In the genomic region with DNA sequence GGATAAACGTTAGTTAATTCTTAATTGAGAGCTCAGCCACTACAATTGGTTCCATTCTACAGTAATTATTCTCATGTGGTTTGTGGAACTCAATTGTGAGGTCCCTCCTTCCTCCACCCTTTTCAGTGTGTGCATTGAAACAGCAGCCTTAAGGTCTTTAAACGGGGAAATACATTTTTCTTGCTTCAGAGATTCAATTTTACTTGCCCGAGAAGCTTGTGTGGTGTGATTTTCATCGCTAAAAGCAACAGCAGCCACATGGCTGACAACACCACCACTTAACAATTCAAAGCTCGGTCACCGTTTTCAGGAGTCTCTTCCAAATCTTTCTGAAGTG, we compare ENCODE assay signal across 8 cellular contexts. TPM values are rescaled to one million over a fixed set of nuclear protein-coding genes. Genes with fewer than 3 reads are reported as not detected.
DNase-seq lines count a peak whose midpoint lies in the region; ATAC-seq and TF ChIP-seq lines count a peak whose summit lies in the region.

No MANE protein-coding gene starts in this region.

- WGBS in upper lobe of left lung, 2 donors, result 0 to 1% methylated on average over 6 of the region's 6 CpGs

- ATAC-seq in Right ventricle myocardium superior (ENCODE audit: poor library complexity) (no peak), HG03175 (IDR thresholded peaks at IDR 0.05; ENCODE audit: unreplicated experiment) (peak; percentile 10), left lung (no peak), upper lobe of left lung (ENCODE audit: low FRiP score in 2 of 2) (no peak)

- H3K36me3 ChIP-seq in right atrium auricular region, result no peaks in the 10 kb centered on the region
- H3K36me3 ChIP-seq in left lung, result no peaks in the 10 kb centered on the region
- no peaks in the 10 kb centered on the region for H3K36me3 ChIP-seq in upper lobe of left lung

- no peaks in the 10 kb centered on the region for H3K27me3 ChIP-seq in right atrium auricular region
- H3K27me3 ChIP-seq in left lung, result no peaks in the 10 kb centered on the region
- no peaks in the 10 kb centered on the region for H3K27me3 ChIP-seq in upper lobe of left lung

- peaks cover 0 to 53% of the 10 kb centered on the region in 2 donors for H3K4me1 ChIP-seq in right atrium auricular region
- peaks cover 12 to 24% of the 10 kb centered on the region in 2 donors for H3K4me1 ChIP-seq in left lung
- peaks cover 7 to 32% (median 26%) of the 10 kb centered on the region in 4 donors for H3K4me1 ChIP-seq in upper lobe of left lung

- H3K9me3 ChIP-seq in right atrium auricular region (no peaks in the 10 kb centered on the region), left lung (no peaks in the 10 kb centered on the region), upper lobe of left lung (no peaks in the 10 kb centered on the region)

- H3K27ac Mint-ChIP-seq in activated naive CD8-positive, alpha-beta T cell treated with anti-CD3 and anti-CD28 coated beads for 36 hours, result peak overlapping the region; percentile 90

- H3K4me1 Mint-ChIP-seq in activated naive CD8-positive, alpha-beta T cell treated with anti-CD3 and anti-CD28 coated beads for 36 hours, result peaks cover 22% of the 10 kb centered on the region

- H3K4me3 ChIP-seq in right atrium auricular region (peak overlapping the region; percentile 72 to 76), left lung (peak overlapping the region; percentile 62 to 69), upper lobe of left lung (peak overlapping the region; percentile 24 to 81 (median 65))

- H3K36me3 Mint-ChIP-seq in activated naive CD8-positive, alpha-beta T cell treated with anti-CD3 and anti-CD28 coated beads for 36 hours, result no peaks in the 10 kb centered on the region

- H3K4me3 Mint-ChIP-seq in activated naive CD8-positive, alpha-beta T cell treated with anti-CD3 and anti-CD28 coated beads for 36 hours, result peak overlapping the region; percentile 92

- peak overlapping the region; percentile 86 to 93 for H3K27ac ChIP-seq in right atrium auricular region
- peak overlapping the region; percentile 86 to 93 for H3K27ac ChIP-seq in left lung
- peak overlapping the region; percentile 88 to 96 (median 90) for H3K27ac ChIP-seq in upper lobe of left lung

- DNase-seq in right atrium auricular region (ENCODE audit: low spot score) (no peak), Right ventricle myocardium superior (no peak), left lung (no peak), upper lobe of left lung (no peak), NCI-H2107 treated with DMSO at 0.1 percent for 48 hours (lab: John Stamatoyannopoulos, UW; ENCODE audit: unreplicated experiment) (no peak)
- DNase-seq in activated naive CD8-positive, alpha-beta T cell treated with anti-CD3 and anti-CD28 coated beads for 36 hours, result no peak
- DNase-seq in activated CD8-positive, alpha-beta memory T cell treated with anti-CD3 and anti-CD28 coated beads, Interleukin-2, amount 50 U/mL, for 4 hours, result no peak

- no peak for TF ChIP-seq CTCF in right atrium auricular region (IDR thresholded peaks at IDR 0.05)
- TF ChIP-seq CTCF in left lung (IDR thresholded peaks at IDR 0.05), result no peak
- no peak for TF ChIP-seq CTCF in upper lobe of left lung (IDR thresholded peaks at IDR 0.05)

- no peak for TF ChIP-seq POLR2A in upper lobe of left lung (IDR thresholded peaks at IDR 0.05)

- H3K27me3 Mint-ChIP-seq in activated naive CD8-positive, alpha-beta T cell treated with anti-CD3 and anti-CD28 coated beads for 36 hours, result peaks cover 17% of the 10 kb centered on the region

- TF ChIP-seq EP300 in upper lobe of left lung (IDR thresholded peaks at IDR 0.05), result no peak

- intact Hi-C loops in Right ventricle myocardium superior (cut with DNase I), result loop anchor here (5.0 kb wide), 1 partner anchor 124 kb away; no protein-coding TSS in a partner anchor
- intact Hi-C loops in left lung (cut with DNase I), result no loop called here

- no peaks in the 10 kb centered on the region for H3K9me3 Mint-ChIP-seq in activated naive CD8-positive, alpha-beta T cell treated with anti-CD3 and anti-CD28 coated beads for 36 hours

RNA-seq across cellular contexts. Expression of gene PPFIBP1, which starts 0.7 kb away (rescaled TPM):
- 10 to 100 TPM; 65.2 to 66.0 TPM for total RNA-seq in right atrium auricular region
- total RNA-seq in Right ventricle myocardium superior, result 292 TPM
- total RNA-seq in activated naive CD8-positive, alpha-beta T cell treated with anti-CD3 and anti-CD28 coated beads for 36 hours, result 10 to 100 TPM; 22.2 to 22.5 TPM
- total RNA-seq in left lung, result 10 to 100 TPM; 96.1 to 97.3 TPM
- 100 to 1,000 TPM in 3 of 6 donors, 10 to 100 TPM in 3; 67.5 to 129 (median 101) TPM for total RNA-seq in upper lobe of left lung
